20 cellular contexts compared by ENCODE assay signal in genomic region chr5:104606258-104606829, GRCh38.
A peak's percentile ranks its signal among the peaks of the same experiment; 100 is the strongest.
DNase-seq lines count a peak whose midpoint lies in the region; ATAC-seq and TF ChIP-seq lines count a peak whose summit lies in the region.
"Had no signal": no experiment of that assay in that cellular context is flagged by ENCODE, and none has a peak within 500 bp of the region (broad histone marks: within the 10 kb centered on the region; RNA-seq: fewer than 3 reads in every experiment).

No MANE protein-coding gene starts in this region.

- H3K4me3 Mint-ChIP-seq in neural progenitor cell: peak overlapping the region; percentile 46
- H3K4me3 Mint-ChIP-seq: CD8-positive, alpha-beta memory T cell had no signal

- no peak for TF ChIP-seq CTCF in neural progenitor cell (IDR thresholded peaks at IDR 0.05)

- no peaks in the 10 kb centered on the region for H3K27me3 ChIP-seq in neural progenitor cell
- H3K27me3 ChIP-seq: SJSA1 had no signal

- no peak overlapping the region for H3K27ac ChIP-seq in neural progenitor cell
- H3K27ac ChIP-seq: C4-2B, GM23248, SJSA1 had no signal

- H3F3A ChIP-seq in neural progenitor cell (ENCODE audit: low read depth): no peaks in the 10 kb centered on the region

- no peaks in the 10 kb centered on the region for H3K36me3 ChIP-seq in neural progenitor cell
- H3K36me3 ChIP-seq: HAP-1, SJSA1 had no signal

- H3K9me3 Mint-ChIP-seq in neural progenitor cell: peaks cover 15% of the 10 kb centered on the region

- DNase-seq in NCI-H345 (lab: John Stamatoyannopoulos, UW): peak; percentile 1
- DNase-seq in NCI-H345 treated with DMSO at 0.1 percent for 48 hours (lab: John Stamatoyannopoulos, UW; ENCODE audit: unreplicated experiment): no peak
- peak; percentile 21 for DNase-seq in NCI-H146 treated with DMSO at 0.1 percent for 48 hours (lab: John Stamatoyannopoulos, UW; ENCODE audit: unreplicated experiment)
- peak; percentile 91 for DNase-seq in NCI-H748 (lab: John Stamatoyannopoulos, UW; ENCODE audit: unreplicated experiment)
- no peak for DNase-seq in neural progenitor cell (ENCODE audit: low spot score)
- DNase-seq: 8988T; CD8-positive, alpha-beta memory T cell; DMS79 treated with DMSO at 0.1 percent for 48 hours; GM23248; NCI-H1105; NCI-H187 treated with DMSO at 0.1 percent for 48 hours; NCI-H510A treated with DMSO at 0.1 percent for 48 hours; T-helper 1 cell had no signal

- H3K4me2 ChIP-seq in neural progenitor cell: no peak overlapping the region

- ATAC-seq in GM21447 (IDR thresholded peaks at IDR 0.05; ENCODE audit: unreplicated experiment): no peak
- no peak for ATAC-seq in HG03354 (IDR thresholded peaks at IDR 0.05; ENCODE audit: poor library complexity, severe bottlenecking, unreplicated experiment)
- ATAC-seq in HG03175 (IDR thresholded peaks at IDR 0.05; ENCODE audit: unreplicated experiment): no peak
- ATAC-seq: Right ventricle myocardium inferior had no signal

- peak overlapping the region; percentile 58 for H3K27ac Mint-ChIP-seq in neural progenitor cell
- H3K27ac Mint-ChIP-seq: CD8-positive, alpha-beta memory T cell had no signal

- H4K20me1 ChIP-seq in neural progenitor cell (ENCODE audit: low read depth): no peaks in the 10 kb centered on the region

- H3K27me3 Mint-ChIP-seq in neural progenitor cell (ENCODE audit: insufficient read depth, low read depth): no peaks in the 10 kb centered on the region
- H3K27me3 Mint-ChIP-seq: CD8-positive, alpha-beta memory T cell had no signal

- no peak overlapping the region for H2AFZ ChIP-seq in neural progenitor cell (replicated peaks)
- H2AFZ ChIP-seq: GM23248 had no signal

- H3K9me3 ChIP-seq in neural progenitor cell (ENCODE audit: low read depth): no peaks in the 10 kb centered on the region
- H3K9me3 ChIP-seq: HAP-1, SJSA1 had no signal

- no peaks in the 10 kb centered on the region for H3K79me2 ChIP-seq in neural progenitor cell (ENCODE audit: low read depth)

- no peaks in the 10 kb centered on the region for H3K36me3 Mint-ChIP-seq in neural progenitor cell
- H3K36me3 Mint-ChIP-seq: CD8-positive, alpha-beta memory T cell had no signal

- peaks cover 8% of the 10 kb centered on the region for H3K4me1 ChIP-seq in neural progenitor cell
- H3K4me1 ChIP-seq: SJSA1 had no signal

- no peak overlapping the region for H3K4me3 ChIP-seq in neural progenitor cell
- H3K4me3 ChIP-seq: GM23248, HAP-1, SJSA1 had no signal

- H3K4me1 Mint-ChIP-seq in neural progenitor cell: peaks cover 29% of the 10 kb centered on the region
- H3K4me1 Mint-ChIP-seq: CD8-positive, alpha-beta memory T cell had no signal

- no peak overlapping the region for H3K9ac ChIP-seq in neural progenitor cell
- H3K9ac ChIP-seq: GM23248 had no signal

Comparison
In these comparisons a context has a peak if more than half of its experiments do, and no peak if none do; other contexts are left out.
1. DNase-seq: peak in NCI-H345 (single experiment), NCI-H146 treated with DMSO at 0.1 percent for 48 hours (single experiment) and NCI-H748 (single experiment); none in NCI-H345 treated with DMSO at 0.1 percent for 48 hours (single experiment) and neural progenitor cell (single experiment).